Comparison of ENCODE assay signal across 18 cellular contexts in genomic region chr2:209937893-209938292, GRCh38.
DNase-seq lines count a peak whose midpoint lies in the region; ATAC-seq, FAIRE-seq and TF ChIP-seq lines count a peak whose summit lies in the region.
"Had no signal": no experiment of that assay in that cellular context is flagged by ENCODE, and none has a peak within 500 bp of the region (broad histone marks: within the 10 kb centered on the region; RNA-seq: fewer than 3 reads in every experiment).

No MANE protein-coding gene starts in this region.

- peaks cover 35% of the 10 kb centered on the region for H3K4me1 ChIP-seq in body of pancreas
- no peaks in the 10 kb centered on the region for H3K4me1 ChIP-seq in kidney (ENCODE audit: control insufficient read depth in 1 of 2, insufficient read depth in 1 of 2, low read depth in 1 of 2, low read length in 2 of 2)
- H3K4me1 ChIP-seq: A549 had no signal

- H3K27ac ChIP-seq in body of pancreas, result peak overlapping the region in 2 of 4 donors; percentile 3 to 66
- H3K27ac ChIP-seq in kidney (ENCODE audit: low read depth in 2 of 2, low read length in 2 of 2), result no peak overlapping the region
- H3K27ac ChIP-seq in dorsolateral prefrontal cortex, result no peak overlapping the region
- H3K27ac ChIP-seq: A549 had no signal

- peak; percentile 72 for FAIRE-seq in endometrium (lab: Jason Lieb, UNC)
- FAIRE-seq in kidney (lab: Jason Lieb, UNC), result peak; percentile 6
- FAIRE-seq: A549, D721Med, G401.6, GM12891 had no signal

- TF ChIP-seq CTCF in body of pancreas (IDR thresholded peaks at IDR 0.05) (no peak), kidney (IDR thresholded peaks at IDR 0.05; ENCODE audit: borderline replicate concordance, extremely low read depth, insufficient read depth) (no peak), dorsolateral prefrontal cortex (IDR thresholded peaks at IDR 0.05 in 54 of 56, conservative IDR thresholded peaks at IDR 0.05 in 2 of 56; ENCODE audit: low read depth in 1 of 56, partially characterized antibody in 56 of 56) (no peak)

- H3K36me3 ChIP-seq in body of pancreas (replicated peaks in 1 of 2; ENCODE audit: insufficient read depth in 1 of 2, low read depth in 2 of 2), result no peaks in the 10 kb centered on the region
- H3K36me3 ChIP-seq in kidney (ENCODE audit: control insufficient read depth in 1 of 2, insufficient read depth in 2 of 2, low read length in 2 of 2), result no peaks in the 10 kb centered on the region

- no peak for TF ChIP-seq POLR2A in body of pancreas (IDR thresholded peaks at IDR 0.05)

- H3K27me3 ChIP-seq in body of pancreas (no peaks in the 10 kb centered on the region), dorsolateral prefrontal cortex (peaks cover 0 to 29% (median 0%) of the 10 kb centered on the region in 45 donors)

- H3K9ac ChIP-seq in kidney (ENCODE audit: low read length in 2 of 2), result no peak overlapping the region

- DNase-seq in body of pancreas (peak in 3 of 4 donors; percentile 31 to 60 (median 40)), kidney (no peak), AG20443 (ENCODE audit: low spot score) (no peak), dorsolateral prefrontal cortex (no peak)
- DNase-seq: CD8-positive, alpha-beta T cell; COR-L47; DMS153; DMS79 treated with DMSO at 0.1 percent for 48 hours; EL; GOT3; H9; IMR-90 had no signal

- intact Hi-C loops in body of pancreas (cut with DNase I) (no loop called here), kidney (cut with DNase I) (no loop called here), dorsolateral prefrontal cortex (cut with DNase I) (no loop called here)

- H3K4me3 ChIP-seq in body of pancreas (no peak overlapping the region), kidney (ENCODE audit: low read length in 2 of 2) (no peak overlapping the region), dorsolateral prefrontal cortex (no peak overlapping the region)
- H3K4me3 ChIP-seq: A549 had no signal

- H3K9me3 ChIP-seq in body of pancreas (no peaks in the 10 kb centered on the region), kidney (ENCODE audit: control insufficient read depth in 1 of 2, low read length in 2 of 2) (no peaks in the 10 kb centered on the region)
- H3K9me3 ChIP-seq: A549 had no signal

- ATAC-seq in body of pancreas (peak; percentile 66), GM21528 (IDR thresholded peaks at IDR 0.05; ENCODE audit: low FRiP score, unreplicated experiment) (no peak)
- ATAC-seq: A549; CD8-positive, alpha-beta T cell had no signal

Comparison
In these comparisons a context has a peak if more than half of its experiments do, and no peak if none do; other contexts are left out.
1. DNase-seq: peak in body of pancreas (3 of 4); none in kidney (single experiment), AG20443 (single experiment) and dorsolateral prefrontal cortex (0 of 10).